In genomic region chr1:6125366-6125765, GRCh38 we compare ENCODE assay signal across 30 cellular contexts. TPM values are rescaled to one million over a fixed set of nuclear protein-coding genes. Genes with fewer than 3 reads are reported as not detected.
DNase-seq lines count a peak whose midpoint lies in the region; ATAC-seq and TF ChIP-seq lines count a peak whose summit lies in the region.
"Had no signal": no experiment of that assay in that cellular context is flagged by ENCODE, and none has a peak within 500 bp of the region (broad histone marks: within the 10 kb centered on the region; RNA-seq: fewer than 3 reads in every experiment).

No MANE protein-coding gene starts in this region.

- H3K9me3 Mint-ChIP-seq in chondrocyte (ENCODE audit: low read depth): no peaks in the 10 kb centered on the region
- H3K9me3 Mint-ChIP-seq: CD8-positive, alpha-beta T cell; GM23338; HFFc6 had no signal

- DNase-seq in chondrocyte (ENCODE audit: low spot score) (peak; percentile 90), lower lobe of right lung (peak; percentile 24), spleen (peak; percentile 63), midbrain (lab: John Stamatoyannopoulos, UW) (no peak), gastrocnemius medialis (no peak), DMS153 (lab: John Stamatoyannopoulos, UW) (no peak)
- no peak for DNase-seq in stimulated activated CD4-positive, alpha-beta T cell treated with anti-CD3 and anti-CD28 coated beads, Interleukin-2, amount 100 ng/mL, for 24 hours
- DNase-seq: AML-193; Caco-2; CD8-positive, alpha-beta T cell; DMS79; EL; GDM1; HFFc6; Kasumi-1; NCI-H1105; NCI-H1436 treated with DMSO at 0.1 percent for 48 hours; NCI-H2029; NCI-H2227 treated with DMSO at 0.1 percent for 48 hours; NCI-H526 treated with DMSO at 0.1 percent for 48 hours; SIG-M5; SK-N-SH had no signal

- ATAC-seq in lower lobe of right lung (no peak), gastrocnemius medialis (no peak)
- ATAC-seq: A549; CD8-positive, alpha-beta T cell; GM23338; K562; Panc1 had no signal

- H3K4me2 ChIP-seq in BLaER1 treated with 17β-estradiol and CSF1 and Interleukin-3, amounts not matched to agents 10 nM and 100 nM: peak overlapping the region in 10 of 11 experiments; percentile 3 to 73 (median 22); a peak in 10 of 22 replicates
- H3K4me2 ChIP-seq: A549, GM23338, SK-N-SH had no signal

- no peaks in the 10 kb centered on the region for H3K9me3 ChIP-seq in BLaER1 treated with 17β-estradiol and CSF1 and Interleukin-3, amounts not matched to agents 10 nM and 100 nM (replicated peaks in 1 of 11)
- no peaks in the 10 kb centered on the region for H3K9me3 ChIP-seq in lower lobe of right lung
- no peaks in the 10 kb centered on the region for H3K9me3 ChIP-seq in spleen
- no peaks in the 10 kb centered on the region for H3K9me3 ChIP-seq in gastrocnemius medialis
- H3K9me3 ChIP-seq: A549, Caco-2, HAP-1, SK-N-SH had no signal

- H3K36me3 Mint-ChIP-seq in chondrocyte (ENCODE audit: low read depth): no peaks in the 10 kb centered on the region
- H3K36me3 Mint-ChIP-seq: CD8-positive, alpha-beta T cell had no signal

- no peaks in the 10 kb centered on the region for H3K36me3 ChIP-seq in BLaER1 treated with 17β-estradiol and CSF1 and Interleukin-3, amounts not matched to agents 10 nM and 100 nM
- H3K36me3 ChIP-seq in lower lobe of right lung (no peaks in the 10 kb centered on the region), spleen (no peaks in the 10 kb centered on the region), gastrocnemius medialis (no peaks in the 10 kb centered on the region)
- H3K36me3 ChIP-seq: HAP-1 had no signal

- H3K9ac ChIP-seq in BLaER1 treated with 17β-estradiol and CSF1 and Interleukin-3, amounts not matched to agents 10 nM and 100 nM: no peak overlapping the region
- H3K9ac ChIP-seq: SK-N-SH had no signal

- 72 to 92% (median 82%) methylated on average over 11 to 15 of the region's 15 CpGs for WGBS in spleen, 5 donors

- TF ChIP-seq CTCF in chondrocyte (IDR thresholded peaks at IDR 0.05): no peak
- TF ChIP-seq CTCF in lower lobe of right lung (IDR thresholded peaks at IDR 0.05): no peak
- no peak for TF ChIP-seq CTCF in spleen (IDR thresholded peaks at IDR 0.05 in 8 of 11, conservative IDR thresholded peaks at IDR 0.05 in 3 of 11)
- no peak for TF ChIP-seq CTCF in gastrocnemius medialis (IDR thresholded peaks at IDR 0.05 in 4 of 5, conservative IDR thresholded peaks at IDR 0.05 in 1 of 5)

- no peak overlapping the region for H3K4me3 ChIP-seq in BLaER1 treated with 17β-estradiol and CSF1 and Interleukin-3, amounts not matched to agents 10 nM and 100 nM
- H3K4me3 ChIP-seq in lower lobe of right lung (no peak overlapping the region), spleen (no peak overlapping the region), gastrocnemius medialis (no peak overlapping the region)
- H3K4me3 ChIP-seq: A549, GM23338, HAP-1, K562 had no signal

- no peak overlapping the region for H3K4me3 Mint-ChIP-seq in chondrocyte (ENCODE audit: unreplicated experiment)
- H3K4me3 Mint-ChIP-seq: CD8-positive, alpha-beta T cell; GM23338; HFFc6 had no signal

- no peak overlapping the region for H3K27ac Mint-ChIP-seq in chondrocyte (ENCODE audit: unreplicated experiment)
- H3K27ac Mint-ChIP-seq: CD8-positive, alpha-beta T cell; GM23338; HFFc6 had no signal

- TF ChIP-seq POLR2A in spleen (IDR thresholded peaks at IDR 0.05) (no peak), gastrocnemius medialis (IDR thresholded peaks at IDR 0.05) (no peak)

- no peaks in the 10 kb centered on the region for H3K4me1 Mint-ChIP-seq in chondrocyte (ENCODE audit: low read depth)
- H3K4me1 Mint-ChIP-seq: GM23338 had no signal

- H4K20me1 ChIP-seq in BLaER1 treated with 17β-estradiol and CSF1 and Interleukin-3, amounts not matched to agents 10 nM and 100 nM: peaks cover 0 to 6% (median 0%) of the 10 kb centered on the region in 11 experiments; a peak in 2 of 22 replicates

- H3K27me3 Mint-ChIP-seq in chondrocyte (ENCODE audit: low read depth): peaks cover 14% of the 10 kb centered on the region

- in situ Hi-C loops in gastrocnemius medialis (cut with MboI; ENCODE audit: low sequenced_read_pairs in 4 of 4): no loop called here

- intact Hi-C loops in lower lobe of right lung (cut with DNase I): no loop called here
- intact Hi-C loops in spleen (cut with DNase I; ENCODE audit: low total_unique reads): no loop called here
- intact Hi-C loops in gastrocnemius medialis (cut with DNase I; ENCODE audit: low total_unique reads): no loop called here

- peaks cover 35 to 81% (median 68%) of the 10 kb centered on the region in 10 experiments for H3K4me1 ChIP-seq in BLaER1 treated with 17β-estradiol and CSF1 and Interleukin-3, amounts not matched to agents 10 nM and 100 nM
- H3K4me1 ChIP-seq in lower lobe of right lung: peaks cover 8% of the 10 kb centered on the region
- H3K4me1 ChIP-seq in spleen: peaks cover 0 to 11% (median 6%) of the 10 kb centered on the region in 6 donors
- no peaks in the 10 kb centered on the region for H3K4me1 ChIP-seq in gastrocnemius medialis
- H3K4me1 ChIP-seq: Caco-2, HAP-1 had no signal

- no peak overlapping the region for H3K27ac ChIP-seq in BLaER1 treated with 17β-estradiol and CSF1 and Interleukin-3, amounts not matched to agents 10 nM and 100 nM
- H3K27ac ChIP-seq in lower lobe of right lung: no peak overlapping the region
- H3K27ac ChIP-seq in spleen: no peak overlapping the region
- H3K27ac ChIP-seq in gastrocnemius medialis: no peak overlapping the region
- H3K27ac ChIP-seq: A549, C4-2B, RWPE1 had no signal

- H3K27me3 ChIP-seq in BLaER1 treated with 17β-estradiol and CSF1 and Interleukin-3, amounts not matched to agents 10 nM and 100 nM: no peaks in the 10 kb centered on the region
- H3K27me3 ChIP-seq in lower lobe of right lung (ENCODE audit: low read depth) (peaks cover 9% of the 10 kb centered on the region), spleen (replicated peaks in 1 of 7) (peaks cover 0 to 59% (median 6%) of the 10 kb centered on the region in 7 donors), gastrocnemius medialis (peaks cover 0 to 6% (median 0%) of the 10 kb centered on the region in 3 donors)

RNA-seq across cellular contexts. Expression of gene CHD5, which starts 54.8 kb away (rescaled TPM):
- total RNA-seq in chondrocyte (0.23 to 1.0 TPM (median 0.42 TPM) in 3 replicates), lower lobe of right lung (0.56 TPM), spleen (under 1 TPM; 0.09 to 0.44 (median 0.17) TPM), gastrocnemius medialis (under 1 TPM in 1 of 4 donors, not detected in 3; 0.05 TPM)
- under 1 TPM; 0.04 to 0.10 (median 0.08) TPM for polyA plus RNA-seq in spleen

Comparison
In these comparisons a context has a peak if more than half of its experiments do, and no peak if none do; other contexts are left out.
1. DNase-seq: peak in chondrocyte (single experiment), lower lobe of right lung (single experiment) and spleen (single experiment); none in stimulated activated CD4-positive, alpha-beta T cell treated with anti-CD3 and anti-CD28 coated beads, Interleukin-2, amount 100 ng/mL, for 24 hours (0 of 2), midbrain (single experiment), gastrocnemius medialis (0 of 2) and DMS153 (single experiment).